10 cellular contexts compared by ENCODE assay signal in genomic region chr3:4772171-4772804, GRCh38.
DNase-seq lines count a peak whose midpoint lies in the region; ATAC-seq, FAIRE-seq and TF ChIP-seq lines count a peak whose summit lies in the region.
"Had no signal": no experiment of that assay in that cellular context is flagged by ENCODE, and none has a peak within 500 bp of the region (broad histone marks: within the 10 kb centered on the region; RNA-seq: fewer than 3 reads in every experiment).

No MANE protein-coding gene starts in this region.

- in situ Hi-C loops in HepG2 (cut with HindIII; ENCODE audit: extremely low pct_ligation_motif_present, low pct_unique_long_range_greater_than_20kb): no loop called here

- no peak overlapping the region for H3K4me2 ChIP-seq in HepG2 (ENCODE audit: low read depth, low read length)

- H3K9me3 ChIP-seq in liver (ENCODE audit: control insufficient read depth in 4 of 4, low read length in 3 of 4) (no peaks in the 10 kb centered on the region), HepG2 (ENCODE audit: low read length) (no peaks in the 10 kb centered on the region), esophagus squamous epithelium (no peaks in the 10 kb centered on the region), A673 (ENCODE audit: low read depth, low read length, poor library complexity, severe bottlenecking) (no peaks in the 10 kb centered on the region)

- WGBS in liver: 65% methylated on average over 4 of the region's 4 CpGs
- WGBS in HepG2 (ENCODE audit: low lambda C conversion rate): 85% methylated on average over 4 of the region's 4 CpGs
- WGBS in esophagus squamous epithelium, 2 donors: 23 to 34% methylated on average over 2 to 4 of the region's 4 CpGs

- no peak for TF ChIP-seq CTCF in liver (IDR thresholded peaks at IDR 0.05; ENCODE audit: low read depth, low read length, missing input control)
- TF ChIP-seq CTCF in HepG2 (CRISPR knock-in tag; IDR thresholded peaks at IDR 0.05): no peak
- no peak for TF ChIP-seq CTCF in esophagus squamous epithelium (IDR thresholded peaks at IDR 0.05)
- no peak for TF ChIP-seq CTCF in A673 (conservative IDR thresholded peaks at IDR 0.05; ENCODE audit: low read depth, low read length)

- ATAC-seq in HepG2: no peak
- ATAC-seq in natural killer cell treated with Interleukin-12 subunit alpha and Interleukin-12 subunit beta and Interleukin-15 and Interleukin-18, amount 100 ng/mL, for 72 hours: no peak

- TF ChIP-seq POLR2A in HepG2 (IDR thresholded peaks at IDR 0.05; ENCODE audit: insufficient read depth in 1 of 2, low read depth in 2 of 2, low read length in 2 of 2) (no peak), esophagus squamous epithelium (IDR thresholded peaks at IDR 0.05) (no peak)

- TF ChIP-seq RAD21 in liver (IDR thresholded peaks at IDR 0.05): peak in 1 of 2 donors; percentile 18
- no peak for TF ChIP-seq RAD21 in HepG2 (CRISPR knock-in tag; IDR thresholded peaks at IDR 0.05)

- H3K27me3 ChIP-seq in liver (ENCODE audit: control insufficient read depth in 4 of 4, insufficient read depth in 4 of 4, low read length in 3 of 4): no peaks in the 10 kb centered on the region
- no peaks in the 10 kb centered on the region for H3K27me3 ChIP-seq in HepG2 (ENCODE audit: control insufficient read depth in 1 of 2, insufficient read depth in 2 of 2, low read length in 2 of 2)
- no peaks in the 10 kb centered on the region for H3K27me3 ChIP-seq in esophagus squamous epithelium
- no peaks in the 10 kb centered on the region for H3K27me3 ChIP-seq in A673 (replicated peaks; ENCODE audit: insufficient read depth, low read depth, low read length, poor library complexity)
- no peaks in the 10 kb centered on the region for H3K27me3 ChIP-seq in H7 (ENCODE audit: control insufficient read depth, insufficient read depth, low read length)

- H3K4me3 Mint-ChIP-seq in natural killer cell treated with Interleukin-12 subunit alpha and Interleukin-12 subunit beta and Interleukin-15 and Interleukin-18, amount 100 ng/mL, for 72 hours: no peak overlapping the region
- H3K4me3 Mint-ChIP-seq: memory B cell had no signal

- H3K27ac Mint-ChIP-seq in natural killer cell treated with Interleukin-12 subunit alpha and Interleukin-12 subunit beta and Interleukin-15 and Interleukin-18, amount 100 ng/mL, for 72 hours: peak overlapping the region; percentile 37 to 79
- H3K27ac Mint-ChIP-seq: memory B cell had no signal

- BruUV-seq in HepG2 (replicated peaks; lab: Mats Ljungman, UMichigan): no TSS peak
- BruUV-seq in A673 (replicated peaks; lab: Mats Ljungman, UMichigan): no TSS peak

- no peak overlapping the region for H2AFZ ChIP-seq in HepG2 (ENCODE audit: low read length)

- H3K4me1 ChIP-seq in liver (ENCODE audit: control insufficient read depth in 4 of 4, insufficient read depth in 4 of 4, low read length in 3 of 4): no peaks in the 10 kb centered on the region
- H3K4me1 ChIP-seq in HepG2 (ENCODE audit: insufficient read depth, low read length): no peaks in the 10 kb centered on the region
- H3K4me1 ChIP-seq in esophagus squamous epithelium: peaks cover 22 to 72% (median 35%) of the 10 kb centered on the region in 3 donors
- H3K4me1 ChIP-seq in A673 (ENCODE audit: insufficient read depth, low read length, poor library complexity, severe bottlenecking): no peaks in the 10 kb centered on the region

- intact Hi-C loops in HepG2 (cut with micrococcal nuclease; ENCODE audit: unreplicated experiment) (no loop called here), esophagus squamous epithelium (cut with DNase I) (no loop called here), A673 (cut with micrococcal nuclease; ENCODE audit: unreplicated experiment) (no loop called here)

- no peaks in the 10 kb centered on the region for H4K20me1 ChIP-seq in HepG2 (ENCODE audit: insufficient read depth, low read length)

- peak overlapping the region; percentile 26 to 68 for H3K27ac ChIP-seq in liver (ENCODE audit: low read depth in 1 of 2, low read length in 2 of 2)
- H3K27ac ChIP-seq in HepG2 (ENCODE audit: extremely low read length, insufficient read depth, low read length): no peak overlapping the region
- H3K27ac ChIP-seq in esophagus squamous epithelium: peak overlapping the region; percentile 77 to 90 (median 82)
- no peak overlapping the region for H3K27ac ChIP-seq in A673 (ENCODE audit: low read depth, low read length, poor library complexity, severe bottlenecking)

- H3K4me3 ChIP-seq in liver (ENCODE audit: low read depth in 1 of 3, low read length in 3 of 3) (no peak overlapping the region), HepG2 (replicated peaks in 1 of 3; ENCODE audit: insufficient read depth in 1 of 3, low read depth in 2 of 3, low read length in 3 of 3) (no peak overlapping the region), esophagus squamous epithelium (no peak overlapping the region), A673 (ENCODE audit: low read depth, low read length, poor library complexity, severe bottlenecking) (no peak overlapping the region), H7 (ENCODE audit: insufficient read depth, low read depth, low read length) (no peak overlapping the region)

- H3K79me2 ChIP-seq in HepG2 (ENCODE audit: insufficient read depth, low read length): no peaks in the 10 kb centered on the region

- H3K9ac ChIP-seq in liver (ENCODE audit: low read depth in 1 of 2, low read length in 2 of 2): no peak overlapping the region
- H3K9ac ChIP-seq in HepG2 (ENCODE audit: insufficient read depth, low read depth, low read length): no peak overlapping the region

- H3K27me3 Mint-ChIP-seq in natural killer cell treated with Interleukin-12 subunit alpha and Interleukin-12 subunit beta and Interleukin-15 and Interleukin-18, amount 100 ng/mL, for 72 hours: no peaks in the 10 kb centered on the region
- H3K27me3 Mint-ChIP-seq: memory B cell had no signal

- H3K9me3 Mint-ChIP-seq in natural killer cell treated with Interleukin-12 subunit alpha and Interleukin-12 subunit beta and Interleukin-15 and Interleukin-18, amount 100 ng/mL, for 72 hours: no peaks in the 10 kb centered on the region
- H3K9me3 Mint-ChIP-seq: memory B cell had no signal

- POLR2A ChIA-PET in HepG2 (lab: Yijun Ruan, JAX) (no interaction called here), A673 (lab: Charles Lee; ENCODE audit: low non-redundant PET) (no interaction called here)

- DNase-seq in HepG2 (ENCODE audit: low spot score) (no peak), esophagus squamous epithelium (lab: John Stamatoyannopoulos, UW) (peak; percentile 5), A673 (ENCODE audit: low spot score) (no peak), NCI-H187 treated with DMSO at 0.1 percent for 48 hours (lab: John Stamatoyannopoulos, UW) (no peak), H7 (no peak)
- no peak for DNase-seq in natural killer cell treated with Interleukin-12 subunit alpha and Interleukin-12 subunit beta and Interleukin-15 and Interleukin-18, amount 100 ng/mL, for 72 hours (ENCODE audit: low spot score)
- DNase-seq in activated naive CD4-positive, alpha-beta T cell (lab: John Stamatoyannopoulos, UW): no peak
- DNase-seq: activated naive CD4-positive, alpha-beta T cell treated with anti-CD3 and anti-CD28 coated beads, Interleukin-2, amount 50 U/mL, for 16 hours had no signal

- H3K36me3 ChIP-seq in liver (ENCODE audit: control insufficient read depth in 4 of 4, insufficient read depth in 3 of 4, low read depth in 1 of 4, low read length in 3 of 4) (no peaks in the 10 kb centered on the region), HepG2 (replicated peaks in 1 of 2; ENCODE audit: control insufficient read depth in 1 of 2, insufficient read depth in 2 of 2, low read length in 2 of 2) (peaks cover 0 to 7% of the 10 kb centered on the region in 2 experiments; a peak in 3 of 5 replicates), esophagus squamous epithelium (peaks cover 0 to 19% (median 6%) of the 10 kb centered on the region in 3 donors), A673 (ENCODE audit: insufficient read depth, low read length, poor library complexity, severe bottlenecking) (no peaks in the 10 kb centered on the region), H7 (replicated peaks; ENCODE audit: control insufficient read depth, insufficient read depth, low read length) (no peaks in the 10 kb centered on the region)

- CTCF ChIA-PET in HepG2 (lab: Yijun Ruan, JAX; ENCODE audit: low intra/inter-chr PET ratio, low total read pairs): no interaction called here
- CTCF ChIA-PET in A673 (lab: Charles Lee): no interaction called here

- H3K4me1 Mint-ChIP-seq in natural killer cell treated with Interleukin-12 subunit alpha and Interleukin-12 subunit beta and Interleukin-15 and Interleukin-18, amount 100 ng/mL, for 72 hours (ENCODE audit: low read depth in 2 of 2): peaks cover 42 to 47% of the 10 kb centered on the region in 2 donors

- H3K36me3 Mint-ChIP-seq in natural killer cell treated with Interleukin-12 subunit alpha and Interleukin-12 subunit beta and Interleukin-15 and Interleukin-18, amount 100 ng/mL, for 72 hours: peaks cover 21% of the 10 kb centered on the region

- no peak for FAIRE-seq in HepG2 (lab: Jason Lieb, UNC)

- no peak for TF ChIP-seq EP300 in HepG2 (IDR thresholded peaks at IDR 0.05; ENCODE audit: low read depth in 2 of 2, low read length in 2 of 2)
- no peak for TF ChIP-seq EP300 in HepG2 (CRISPR knock-in tag; IDR thresholded peaks at IDR 0.05; ENCODE audit: borderline replicate concordance)

TF ChIP-seq in liver, 16 proteins besides CTCF, POLR2A, EP300 and RAD21 (continues in another document):
- peak; percentile 77 for TF ChIP-seq NR2F2 (IDR thresholded peaks at IDR 0.05)
- TF ChIP-seq FOXA2 (IDR thresholded peaks at IDR 0.05): no peak
- no peak for TF ChIP-seq FOXA1 (IDR thresholded peaks at IDR 0.05)

TF ChIP-seq in HepG2, 621 proteins besides CTCF, POLR2A, EP300 and RAD21 (continues in another document):
- TF ChIP-seq ZNF891 (CRISPR knock-in tag; IDR thresholded peaks at IDR 0.05) (no peak), PHB2 (IDR thresholded peaks at IDR 0.05; ENCODE audit: partially characterized antibody) (no peak)
- TF ChIP-seq, protein P1, sequence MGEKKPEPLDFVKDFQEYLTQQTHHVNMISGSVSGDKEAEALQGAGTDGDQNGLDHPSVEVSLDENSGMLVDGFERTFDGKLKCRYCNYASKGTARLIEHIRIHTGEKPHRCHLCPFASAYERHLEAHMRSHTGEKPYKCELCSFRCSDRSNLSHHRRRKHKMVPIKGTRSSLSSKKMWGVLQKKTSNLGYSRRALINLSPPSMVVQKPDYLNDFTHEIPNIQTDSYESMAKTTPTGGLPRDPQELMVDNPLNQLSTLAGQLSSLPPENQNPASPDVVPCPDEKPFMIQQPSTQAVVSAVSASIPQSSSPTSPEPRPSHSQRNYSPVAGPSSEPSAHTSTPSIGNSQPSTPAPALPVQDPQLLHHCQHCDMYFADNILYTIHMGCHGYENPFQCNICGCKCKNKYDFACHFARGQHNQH (CRISPR knock-in tag; IDR thresholded peaks at IDR 0.05): no peak

Comparison
In these comparisons a context has a peak if more than half of its experiments do, and no peak if none do; other contexts are left out.
1. H3K27ac ChIP-seq: peak in liver (2 of 2) and esophagus squamous epithelium (4 of 4); none in HepG2 (single experiment) and A673 (single experiment).